8 cellular contexts compared by ENCODE assay signal in genomic region chr1:244665771-244666217, GRCh38. TPM values are rescaled to one million over a fixed set of nuclear protein-coding genes. Genes with fewer than 3 reads are reported as not detected.
DNase-seq lines count a peak whose midpoint lies in the region; ATAC-seq lines count a peak whose summit lies in the region.

No MANE protein-coding gene starts in this region.

- peak; percentile 68 for ATAC-seq in GM21526 (IDR thresholded peaks at IDR 0.05; ENCODE audit: low FRiP score, unreplicated experiment)

- DNase-seq in Daoy (ENCODE audit: low read depth) (peak; percentile 19), Kasumi-1 (lab: John Stamatoyannopoulos, UW) (peak; percentile 83 to 84), glomerular visceral epithelial cell (ENCODE audit: extremely low spot score) (peak; percentile 13), mucosa of gallbladder (ENCODE audit: low spot score) (no peak), NCI-H748 (lab: John Stamatoyannopoulos, UW; ENCODE audit: unreplicated experiment) (no peak), midbrain (lab: John Stamatoyannopoulos, UW) (no peak), T1000 (lab: John Stamatoyannopoulos, UW) (no peak)

RNA-seq across cellular contexts. Expression of gene DESI2, which starts 12.9 kb away (rescaled TPM):
- 56.2 and 61.4 TPM in 2 replicates for total RNA-seq in Daoy (2014; rRNA removed; shearing (Covaris generic))
- total RNA-seq in mucosa of gallbladder: 20.1 TPM

Comparison
In these comparisons a context has a peak if more than half of its experiments do, and no peak if none do; other contexts are left out.
1. DNase-seq: peak in Daoy (single experiment), Kasumi-1 (2 of 2) and glomerular visceral epithelial cell (single experiment); none in mucosa of gallbladder (single experiment), NCI-H748 (single experiment), midbrain (single experiment) and T1000 (single experiment).